In genomic region chr15:41951571-41951970, GRCh38 we compare ENCODE assay signal across 17 cellular contexts.
"Had no signal": no experiment of that assay in that cellular context is flagged by ENCODE, and none has a peak within 500 bp of the region (broad histone marks: within the 10 kb centered on the region; RNA-seq: fewer than 3 reads in every experiment).

No MANE protein-coding gene starts in this region.

- H3K4me3 ChIP-seq: hepatocyte, lung, mucosa of descending colon, right lobe of liver, upper lobe of right lung had no signal

- H3K27me3 Mint-ChIP-seq: activated CD4-positive, alpha-beta memory T cell treated with anti-CD3 and anti-CD28 coated beads for 36 hours; activated naive CD8-positive, alpha-beta T cell; progenitor cell of endocrine pancreas; stimulated activated memory B cell treated with anti-CD40 and anti-IgM and Interleukin-4, amounts not matched to agents 10 μg/mL and 1 μg/mL and 100 μg/mL, for 72 hours had no signal

- H3K27ac ChIP-seq: right lobe of liver had no signal

- H3K4me1 Mint-ChIP-seq: natural killer cell; stimulated activated memory B cell treated with anti-CD40 and anti-IgM and Interleukin-4, amounts not matched to agents 10 μg/mL and 1 μg/mL and 100 μg/mL, for 72 hours had no signal

- H3K9me3 Mint-ChIP-seq: activated CD4-positive, alpha-beta memory T cell treated with anti-CD3 and anti-CD28 coated beads for 36 hours; activated T-cell treated with anti-CD3 and anti-CD28 coated beads, Interleukin-2, amount 50 U/mL, for 4 hours; natural killer cell; stimulated activated memory B cell treated with anti-CD40 and anti-IgM and Interleukin-4, amounts not matched to agents 10 μg/mL and 1 μg/mL and 100 μg/mL, for 72 hours had no signal

- H3K4me3 Mint-ChIP-seq: activated CD4-positive, alpha-beta memory T cell treated with anti-CD3 and anti-CD28 coated beads for 36 hours; activated naive CD8-positive, alpha-beta T cell; activated T-cell treated with anti-CD3 and anti-CD28 coated beads, Interleukin-2, amount 50 U/mL, for 4 hours; natural killer cell; stimulated activated memory B cell treated with anti-CD40 and anti-IgM and Interleukin-4, amounts not matched to agents 10 μg/mL and 1 μg/mL and 100 μg/mL, for 72 hours had no signal

- H3K27me3 ChIP-seq: hepatocyte, right lobe of liver, upper lobe of right lung had no signal

- H3K36me3 Mint-ChIP-seq: natural killer cell had no signal

- H3K27ac Mint-ChIP-seq: activated CD4-positive, alpha-beta memory T cell treated with anti-CD3 and anti-CD28 coated beads for 36 hours; activated naive CD8-positive, alpha-beta T cell; progenitor cell of endocrine pancreas had no signal

- FAIRE-seq: frontal cortex had no signal

- H3K9me3 ChIP-seq: mucosa of descending colon, right lobe of liver, upper lobe of right lung had no signal

- ATAC-seq: activated T-cell treated with anti-CD3 and anti-CD28 coated beads, Interleukin-2, amount 50 U/mL, for 4 hours; mucosa of descending colon; natural killer cell; stimulated activated memory B cell treated with anti-CD40 and anti-IgM and Interleukin-4, amounts not matched to agents 10 μg/mL and 1 μg/mL and 100 μg/mL, for 72 hours; upper lobe of right lung had no signal

- DNase-seq: activated CD4-positive, alpha-beta memory T cell treated with anti-CD3 and anti-CD28 coated beads for 36 hours; activated CD4-positive, CD25-positive, alpha-beta regulatory T cell treated with anti-CD3 and anti-CD28 coated beads, Interleukin-2, amount 50 U/mL, for 72 hours; activated gamma-delta T cell; activated T-cell treated with anti-CD3 and anti-CD28 coated beads, Interleukin-2, amount 50 U/mL, for 4 hours; amygdala; mucosa of descending colon; natural killer cell; nucleus accumbens; substantia nigra; upper lobe of right lung had no signal
